ENCODE assay signal across 8 cellular contexts in the genomic region with DNA sequence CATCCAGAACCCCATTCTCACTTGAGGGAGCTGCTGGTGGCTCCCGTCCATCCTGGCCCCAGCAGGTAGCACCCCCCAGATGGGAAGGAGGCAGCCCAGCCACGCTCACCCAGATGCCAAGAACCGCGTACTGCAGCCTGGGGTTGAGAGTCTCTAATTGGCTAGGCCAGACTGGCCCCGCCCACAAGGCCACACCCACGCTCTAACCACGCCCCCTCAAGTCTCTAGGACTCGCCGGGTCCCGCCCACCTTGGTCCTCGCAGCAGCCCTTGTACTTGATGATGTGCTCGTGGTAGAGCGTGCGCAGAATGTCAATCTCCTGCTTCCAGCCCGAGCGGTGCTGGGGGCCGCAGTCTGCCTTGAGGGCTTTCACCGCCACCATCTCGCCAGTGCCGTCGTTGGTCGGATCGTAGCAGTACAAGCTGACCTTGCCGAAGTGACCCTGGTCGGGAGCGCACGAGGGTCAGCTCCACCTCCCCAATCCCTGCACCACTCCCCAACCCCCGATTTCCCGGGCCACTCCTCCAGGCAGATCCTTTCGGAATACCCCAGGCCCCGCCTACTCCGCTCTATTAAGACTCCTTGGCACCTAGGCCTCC. TPM values are rescaled to one million over a fixed set of nuclear protein-coding genes. Genes with fewer than 3 reads are reported as not detected.
A peak's percentile ranks its signal among the peaks of the same experiment; 100 is the strongest.
DNase-seq lines count a peak whose midpoint lies in the region; ATAC-seq and TF ChIP-seq lines count a peak whose summit lies in the region.

No MANE protein-coding gene starts in this region.

- no peak overlapping the region for H4K91ac ChIP-seq in trophoblast cell (ENCODE audit: low read depth, low read length)

- no peak overlapping the region for H4K8ac ChIP-seq in trophoblast cell (ENCODE audit: low read depth, low read length)

- no peaks in the 10 kb centered on the region for H3K27me3 Mint-ChIP-seq in T-helper 2 cell treated with Interferon-gamma antibody and Interleukin-4, amounts not matched to agents 5 μg/mL and 100 μg/mL, for 36 hours (ENCODE audit: low read depth)
- no peaks in the 10 kb centered on the region for H3K27me3 Mint-ChIP-seq in osteocyte (ENCODE audit: unreplicated experiment)

- no peak overlapping the region for H2BK120ac ChIP-seq in trophoblast cell (ENCODE audit: insufficient read depth, low read length, poor library complexity)

- H3K4me3 ChIP-seq in epithelial cell of esophagus (ENCODE audit: low read length) (no peak overlapping the region), trophoblast cell (ENCODE audit: low read depth, low read length) (no peak overlapping the region)

- DNase-seq in GM10248 (ENCODE audit: extremely low spot score) (peak; percentile 17), epithelial cell of esophagus (ENCODE audit: low read depth) (peak; percentile 37), trophoblast cell (no peak), osteocyte (ENCODE audit: extremely low spot score, unreplicated experiment) (no peak)
- DNase-seq in T-helper 2 cell treated with Interferon-gamma antibody and Interleukin-4, amounts not matched to agents 5 μg/mL and 100 μg/mL, for 36 hours (ENCODE audit: low spot score), result peak; percentile 22

- H3K79me2 ChIP-seq in trophoblast cell (ENCODE audit: control insufficient read depth, insufficient read depth, low read length, poor library complexity), result no peaks in the 10 kb centered on the region

- H3K4ac ChIP-seq in trophoblast cell (ENCODE audit: low read depth, low read length), result no peak overlapping the region

- POLR2A ChIA-PET in GM10248 (lab: Yijun Ruan, JAX), result no interaction called here

- H3K36me3 Mint-ChIP-seq in T-helper 2 cell treated with Interferon-gamma antibody and Interleukin-4, amounts not matched to agents 5 μg/mL and 100 μg/mL, for 36 hours (ENCODE audit: low read depth), result peaks cover 34% of the 10 kb centered on the region
- H3K36me3 Mint-ChIP-seq in osteocyte (ENCODE audit: unreplicated experiment), result peaks cover 25% of the 10 kb centered on the region

- CTCF ChIA-PET in GM10248 (lab: Yijun Ruan, JAX), result no interaction called here

- no peak overlapping the region for H2BK12ac ChIP-seq in trophoblast cell (ENCODE audit: low read length)

- TF ChIP-seq CTCF in GM10248 (IDR thresholded peaks at IDR 0.05; ENCODE audit: control extremely low read depth, extremely low read depth, low read depth, missing control alignments) (no peak), epithelial cell of esophagus (IDR thresholded peaks at IDR 0.05; ENCODE audit: insufficient read depth, low read depth, low read length, missing control alignments) (no peak), osteocyte (IDR thresholded peaks at IDR 0.05) (no peak)

- ATAC-seq in GM21526 (IDR thresholded peaks at IDR 0.05; ENCODE audit: low FRiP score, unreplicated experiment) (no peak), HG02623 (IDR thresholded peaks at IDR 0.05; ENCODE audit: unreplicated experiment) (no peak), GM18861 (IDR thresholded peaks at IDR 0.05; ENCODE audit: unreplicated experiment) (no peak)

- peaks cover 5 to 14% of the 10 kb centered on the region in 2 experiments for H3K4me1 ChIP-seq in trophoblast cell (ENCODE audit: control insufficient read depth in 1 of 2, insufficient read depth in 2 of 2, low read length in 2 of 2)

- no peaks in the 10 kb centered on the region for H3K79me1 ChIP-seq in trophoblast cell (ENCODE audit: low read length)

- H3K4me3 Mint-ChIP-seq in T-helper 2 cell treated with Interferon-gamma antibody and Interleukin-4, amounts not matched to agents 5 μg/mL and 100 μg/mL, for 36 hours, result no peak overlapping the region
- H3K4me3 Mint-ChIP-seq in osteocyte (ENCODE audit: unreplicated experiment), result no peak overlapping the region

- no peak overlapping the region for H3K23ac ChIP-seq in trophoblast cell (ENCODE audit: low read length)

- no peaks in the 10 kb centered on the region for H3K9me3 Mint-ChIP-seq in T-helper 2 cell treated with Interferon-gamma antibody and Interleukin-4, amounts not matched to agents 5 μg/mL and 100 μg/mL, for 36 hours
- H3K9me3 Mint-ChIP-seq in osteocyte (ENCODE audit: unreplicated experiment), result no peaks in the 10 kb centered on the region

- H3K9me3 ChIP-seq in trophoblast cell (ENCODE audit: insufficient read depth, low read depth, low read length), result peaks cover 10% of the 10 kb centered on the region

- no peak overlapping the region for H3K14ac ChIP-seq in trophoblast cell (ENCODE audit: low read length)

- H3K4me1 Mint-ChIP-seq in T-helper 2 cell treated with Interferon-gamma antibody and Interleukin-4, amounts not matched to agents 5 μg/mL and 100 μg/mL, for 36 hours (ENCODE audit: low read depth), result no peaks in the 10 kb centered on the region
- no peaks in the 10 kb centered on the region for H3K4me1 Mint-ChIP-seq in osteocyte (ENCODE audit: unreplicated experiment)

- H3K27ac Mint-ChIP-seq in T-helper 2 cell treated with Interferon-gamma antibody and Interleukin-4, amounts not matched to agents 5 μg/mL and 100 μg/mL, for 36 hours, result no peak overlapping the region
- no peak overlapping the region for H3K27ac Mint-ChIP-seq in osteocyte (ENCODE audit: unreplicated experiment)

- no peak overlapping the region for H2AFZ ChIP-seq in trophoblast cell (ENCODE audit: insufficient read depth, low read length, poor library complexity)

- WGBS in trophoblast cell (ENCODE audit: extremely low coverage, insufficient coverage, insufficient read length), result no CpG with 5 or more reads among the region's 32 CpGs

- H3K36me3 ChIP-seq in trophoblast cell (ENCODE audit: control insufficient read depth in 1 of 2, insufficient read depth in 2 of 2, low read length in 2 of 2), result peaks cover 37% of the 10 kb centered on the region in 2 experiments

- H2AK5ac ChIP-seq in trophoblast cell (ENCODE audit: low read length), result no peak overlapping the region

- H3K27ac ChIP-seq in trophoblast cell (ENCODE audit: low read depth, low read length), result no peak overlapping the region

- no peak overlapping the region for H3K18ac ChIP-seq in trophoblast cell (ENCODE audit: low read length)

- peak overlapping the region; percentile 28 for H3K4me2 ChIP-seq in trophoblast cell (ENCODE audit: low read length)

- H3K9ac ChIP-seq in trophoblast cell (ENCODE audit: low read length), result no peak overlapping the region

- no peak overlapping the region for H2BK5ac ChIP-seq in trophoblast cell (ENCODE audit: low read depth, low read length, poor library complexity)

- H3K27me3 ChIP-seq in trophoblast cell (ENCODE audit: insufficient read depth, low read length), result no peaks in the 10 kb centered on the region

- no peak overlapping the region for H4K12ac ChIP-seq in trophoblast cell (ENCODE audit: low read depth, low read length)

RNA-seq across cellular contexts. Expression of gene ICAM3, which starts 14.5 kb away (rescaled TPM):
- 6.5 and 6.9 TPM in 2 replicates for polyA plus RNA-seq in trophoblast cell (2013)
- total RNA-seq in osteocyte, result 7.2 and 9.8 TPM in 2 replicates

RNA-seq across cellular contexts. Expression of gene RAVER1, which starts 20.6 kb away (rescaled TPM):
- polyA plus RNA-seq in trophoblast cell (2013), result 32.5 and 33.1 TPM in 2 replicates
- total RNA-seq in osteocyte, result 36.8 and 45.8 TPM in 2 replicates

RNA-seq across cellular contexts. Expression of gene TYK2, which starts 26.5 kb away (rescaled TPM):
- polyA plus RNA-seq in trophoblast cell (2013), result 62.0 and 64.7 TPM in 2 replicates
- total RNA-seq in osteocyte, result 117 and 136 TPM in 2 replicates

RNA-seq across cellular contexts. Expression of gene FDX2, which starts 38.1 kb away (rescaled TPM):
- polyA plus RNA-seq in trophoblast cell (2013), result 11.9 and 12.2 TPM in 2 replicates
- 21.5 and 27.4 TPM in 2 replicates for total RNA-seq in osteocyte

RNA-seq across cellular contexts. Expression of gene ZGLP1, which starts 44.3 kb away (rescaled TPM):
- polyA plus RNA-seq in trophoblast cell (2013), result 1.8 and 1.9 TPM in 2 replicates
- total RNA-seq in osteocyte, result 6.8 and 7.6 TPM in 2 replicates

Comparison
In these comparisons a context has a peak if more than half of its experiments do, and no peak if none do; other contexts are left out.
1. DNase-seq: peak in GM10248 (single experiment), T-helper 2 cell treated with Interferon-gamma antibody and Interleukin-4, amounts not matched to agents 5 μg/mL and 100 μg/mL, for 36 hours (single experiment) and epithelial cell of esophagus (single experiment); none in trophoblast cell (0 of 2) and osteocyte (single experiment).